ENCODE assay signal across 1 cellular context in the genomic region with DNA sequence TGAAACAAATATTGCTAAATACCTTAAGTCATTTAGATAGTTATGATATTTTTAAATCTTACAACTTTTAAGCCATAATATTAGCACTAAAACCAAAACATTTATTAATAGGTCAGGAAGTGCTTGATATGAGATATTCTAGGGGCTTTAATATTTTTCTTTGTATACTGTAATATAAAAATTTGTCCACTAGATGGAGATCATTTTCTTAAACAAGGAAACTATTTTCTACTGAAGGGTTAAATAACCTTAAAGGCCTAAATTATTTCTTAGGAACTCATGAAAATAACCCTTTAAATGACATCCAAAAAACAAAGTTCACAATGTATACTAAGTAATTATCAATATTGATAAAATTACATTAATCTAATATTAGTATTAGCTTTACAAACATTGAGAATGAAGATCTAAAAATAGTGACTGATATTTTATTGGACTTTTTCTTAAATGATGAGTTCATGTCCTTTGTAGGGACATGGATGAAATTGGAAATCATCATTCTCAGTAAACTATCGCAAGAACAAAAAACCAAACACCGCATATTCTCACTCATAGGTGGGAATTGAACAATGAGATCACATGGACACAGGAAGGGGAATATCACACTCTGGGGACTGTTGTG.
TF ChIP-seq lines count a peak whose summit lies in the region.

No MANE protein-coding gene starts in this region.

TF ChIP-seq in GM23338, 12 proteins besides CTCF, POLR2A, EP300 and RAD21 (continued from another document):
- TF ChIP-seq, protein P1, sequence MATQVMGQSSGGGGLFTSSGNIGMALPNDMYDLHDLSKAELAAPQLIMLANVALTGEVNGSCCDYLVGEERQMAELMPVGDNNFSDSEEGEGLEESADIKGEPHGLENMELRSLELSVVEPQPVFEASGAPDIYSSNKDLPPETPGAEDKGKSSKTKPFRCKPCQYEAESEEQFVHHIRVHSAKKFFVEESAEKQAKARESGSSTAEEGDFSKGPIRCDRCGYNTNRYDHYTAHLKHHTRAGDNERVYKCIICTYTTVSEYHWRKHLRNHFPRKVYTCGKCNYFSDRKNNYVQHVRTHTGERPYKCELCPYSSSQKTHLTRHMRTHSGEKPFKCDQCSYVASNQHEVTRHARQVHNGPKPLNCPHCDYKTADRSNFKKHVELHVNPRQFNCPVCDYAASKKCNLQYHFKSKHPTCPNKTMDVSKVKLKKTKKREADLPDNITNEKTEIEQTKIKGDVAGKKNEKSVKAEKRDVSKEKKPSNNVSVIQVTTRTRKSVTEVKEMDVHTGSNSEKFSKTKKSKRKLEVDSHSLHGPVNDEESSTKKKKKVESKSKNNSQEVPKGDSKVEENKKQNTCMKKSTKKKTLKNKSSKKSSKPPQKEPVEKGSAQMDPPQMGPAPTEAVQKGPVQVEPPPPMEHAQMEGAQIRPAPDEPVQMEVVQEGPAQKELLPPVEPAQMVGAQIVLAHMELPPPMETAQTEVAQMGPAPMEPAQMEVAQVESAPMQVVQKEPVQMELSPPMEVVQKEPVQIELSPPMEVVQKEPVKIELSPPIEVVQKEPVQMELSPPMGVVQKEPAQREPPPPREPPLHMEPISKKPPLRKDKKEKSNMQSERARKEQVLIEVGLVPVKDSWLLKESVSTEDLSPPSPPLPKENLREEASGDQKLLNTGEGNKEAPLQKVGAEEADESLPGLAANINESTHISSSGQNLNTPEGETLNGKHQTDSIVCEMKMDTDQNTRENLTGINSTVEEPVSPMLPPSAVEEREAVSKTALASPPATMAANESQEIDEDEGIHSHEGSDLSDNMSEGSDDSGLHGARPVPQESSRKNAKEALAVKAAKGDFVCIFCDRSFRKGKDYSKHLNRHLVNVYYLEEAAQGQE (IDR thresholded peaks at IDR 0.05; ENCODE audit: unreplicated experiment): no peak
- no peak for TF ChIP-seq ZNF331 (CRISPR knock-in tag; IDR thresholded peaks at IDR 0.05; ENCODE audit: low read depth)
